In the genomic region with DNA sequence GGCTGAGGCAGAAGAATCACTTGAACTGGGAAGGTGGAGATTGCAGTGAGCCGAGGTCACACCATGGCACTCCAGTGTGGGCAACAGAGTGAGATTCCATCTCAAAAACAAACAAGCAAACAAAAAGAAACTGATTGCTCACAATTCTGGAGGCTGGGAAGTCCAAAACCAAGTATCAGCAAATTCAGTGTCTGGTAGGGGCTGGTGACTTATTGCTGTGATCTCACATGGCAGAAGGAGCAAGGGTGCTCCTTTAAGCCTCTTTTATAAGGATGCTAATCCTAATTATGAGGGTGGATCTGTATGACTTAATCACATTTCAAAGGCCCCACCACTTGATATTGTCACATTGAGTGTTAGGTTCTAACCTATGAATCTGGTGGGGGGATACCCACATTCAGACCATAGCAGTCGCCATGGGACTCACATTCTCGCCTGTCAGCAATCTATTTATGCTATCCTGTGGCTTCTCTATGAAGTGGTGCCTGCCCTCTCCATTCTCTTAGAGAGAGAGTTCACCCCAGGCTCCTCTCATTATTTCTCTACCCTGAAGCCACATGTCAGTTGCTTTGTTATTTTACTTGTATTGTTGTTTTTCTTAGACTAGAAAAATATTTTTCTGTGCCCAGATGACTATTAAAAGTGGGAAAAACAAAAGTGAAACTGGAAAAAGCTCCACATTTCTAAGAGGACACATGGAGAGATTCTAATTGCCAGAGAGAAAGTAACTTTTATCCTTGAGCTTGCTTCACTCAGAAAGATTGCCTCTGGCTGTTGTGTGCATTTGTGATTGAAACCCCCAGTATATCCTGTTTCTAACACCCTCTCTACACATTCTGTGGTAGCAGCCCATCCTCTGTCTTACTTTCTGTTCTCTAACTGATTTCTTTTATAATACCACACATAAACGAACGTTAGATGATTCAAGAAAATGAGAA, we compare ENCODE assay signal across 12 cellular contexts. TPM values are rescaled to one million over a fixed set of nuclear protein-coding genes. Genes with fewer than 3 reads are reported as not detected.
DNase-seq lines count a peak whose midpoint lies in the region; ATAC-seq and TF ChIP-seq lines count a peak whose summit lies in the region.
"Had no signal": no experiment of that assay in that cellular context is flagged by ENCODE, and none has a peak within 500 bp of the region (broad histone marks: within the 10 kb centered on the region; RNA-seq: fewer than 3 reads in every experiment).

No MANE protein-coding gene starts in this region.

- H3K9me3 ChIP-seq in PC-3 (ENCODE audit: low read length) = 0 out of 2 replicates have a peak, but pooled peaks cover 11% of the 10 kb centered on the region

- no peaks in the 10 kb centered on the region for H3K36me3 ChIP-seq in PC-3 (ENCODE audit: low read depth, low read length)
- H3K36me3 ChIP-seq: cardiac muscle cell, right atrium auricular region had no signal

- peak; percentile 41 for ATAC-seq in GM18867 (IDR thresholded peaks at IDR 0.05; ENCODE audit: unreplicated experiment)
- ATAC-seq in PC-3 = no peak
- no peak for ATAC-seq in GM18511 (IDR thresholded peaks at IDR 0.05; ENCODE audit: unreplicated experiment)

- DNase-seq in PC-3 = no peak
- DNase-seq in fibroblast of villous mesenchyme (ENCODE audit: low read depth) = peak; percentile 53
- peak; percentile 49 for DNase-seq in smooth muscle cell of the brain vasculature (ENCODE audit: low read depth, low spot score)
- DNase-seq in stimulated activated naive CD4-positive, alpha-beta T cell treated with Interleukin-2 at 50 U/mL for 16 hours (lab: John Stamatoyannopoulos, UW) = no peak
- no peak for DNase-seq in activated CD4-positive, CD25-positive, alpha-beta regulatory T cell treated with anti-CD3 and anti-CD28 coated beads, Interleukin-2, amount 50 U/mL, for 72 hours
- DNase-seq in NCI-H2029 treated with DMSO at 0.1 percent for 48 hours (lab: John Stamatoyannopoulos, UW) = no peak
- DNase-seq: H7, NCI-H1048 had no signal

- peak overlapping the region; percentile 70 for H3K4me2 ChIP-seq in PC-3 (ENCODE audit: low read length)

- POLR2A ChIA-PET in PC-3 (lab: Charles Lee; ENCODE audit: unreplicated experiment) = no interaction called here

- no peak overlapping the region for H3K9ac ChIP-seq in PC-3 (ENCODE audit: low read length)

- H3K4me3 ChIP-seq in PC-3 (ENCODE audit: low read length) (peak overlapping the region; percentile 45), fibroblast of villous mesenchyme (ENCODE audit: low read depth, low read length) (peak overlapping the region; percentile 35)
- H3K4me3 ChIP-seq: cardiac muscle cell, right atrium auricular region had no signal

- 0 out of 2 replicates have a peak, but pooled peaks cover 2% of the 10 kb centered on the region for H3K27me3 ChIP-seq in PC-3 (ENCODE audit: low read length)
- H3K27me3 ChIP-seq: cardiac muscle cell, right atrium auricular region had no signal

- no peaks in the 10 kb centered on the region for H4K20me1 ChIP-seq in PC-3 (ENCODE audit: low read length)

- no peaks in the 10 kb centered on the region for H3K79me2 ChIP-seq in PC-3 (ENCODE audit: low read length)

- no peak for TF ChIP-seq CTCF in PC-3 (conservative IDR thresholded peaks at IDR 0.05; ENCODE audit: low read depth, low read length)
- no peak for TF ChIP-seq CTCF in fibroblast of villous mesenchyme (IDR thresholded peaks at IDR 0.05; ENCODE audit: insufficient read depth, low read depth, low read length)

- H3K9me2 ChIP-seq in PC-3 (replicated peaks; ENCODE audit: low read length) = no peaks in the 10 kb centered on the region

- CTCF ChIA-PET in PC-3 (lab: Charles Lee) = no interaction called here

- peaks cover 8% of the 10 kb centered on the region for H3K4me1 ChIP-seq in PC-3 (ENCODE audit: insufficient read depth, low read length)
- H3K4me1 ChIP-seq: right atrium auricular region had no signal

- H3F3A ChIP-seq in PC-3 (ENCODE audit: low read length, unreplicated experiment) = no peaks in the 10 kb centered on the region

- intact Hi-C loops in PC-3 (cut with micrococcal nuclease) = no loop called here

- BruUV-seq in PC-3 (replicated peaks; lab: Mats Ljungman, UMichigan) = no TSS peak

- H2AFZ ChIP-seq in PC-3 (ENCODE audit: low read length) = peak overlapping the region; percentile 61

- no peak overlapping the region for H3K27ac ChIP-seq in PC-3 (ENCODE audit: low read length)
- H3K27ac ChIP-seq: cardiac muscle cell, right atrium auricular region had no signal

RNA-seq across cellular contexts. Expression of gene PRLR, which starts 18.8 kb away (rescaled TPM):
- 0.29 and 0.40 TPM in 2 replicates for total RNA-seq in PC-3 (2014; rRNA removed)
- 0.97 and 3.5 TPM in 2 replicates for total RNA-seq in fibroblast of villous mesenchyme

Comparison
In these comparisons a context has a peak if more than half of its experiments do, and no peak if none do; other contexts are left out.
1. DNase-seq: peak in fibroblast of villous mesenchyme (single experiment) and smooth muscle cell of the brain vasculature (single experiment); none in PC-3 (single experiment), stimulated activated naive CD4-positive, alpha-beta T cell treated with Interleukin-2 at 50 U/mL for 16 hours (single experiment), activated CD4-positive, CD25-positive, alpha-beta regulatory T cell treated with anti-CD3 and anti-CD28 coated beads, Interleukin-2, amount 50 U/mL, for 72 hours (single experiment) and NCI-H2029 treated with DMSO at 0.1 percent for 48 hours (single experiment).